23 cellular contexts compared by ENCODE assay signal in genomic region chr11:76657824-76658170, GRCh38. TPM values are rescaled to one million over a fixed set of nuclear protein-coding genes. Genes with fewer than 3 reads are reported as not detected.
A peak's percentile ranks its signal among the peaks of the same experiment; 100 is the strongest.
DNase-seq lines count a peak whose midpoint lies in the region; ATAC-seq, FAIRE-seq and TF ChIP-seq lines count a peak whose summit lies in the region.
"Had no signal": no experiment of that assay in that cellular context is flagged by ENCODE, and none has a peak within 500 bp of the region (broad histone marks: within the 10 kb centered on the region; RNA-seq: fewer than 3 reads in every experiment).

No MANE protein-coding gene starts in this region.

- H3K27ac ChIP-seq in left ventricle myocardium inferior (replicated peaks), result peak overlapping the region; percentile 88
- no peak overlapping the region for H3K27ac ChIP-seq in H1 (ENCODE audit: low read depth, low read length)
- H3K27ac ChIP-seq in RWPE1, result no peak overlapping the region
- H3K27ac ChIP-seq: A549, HL-60, KMS-11 had no signal

- H3K4me1 ChIP-seq in left ventricle myocardium inferior, result peaks cover 84% of the 10 kb centered on the region
- peaks cover 3 to 11% (median 6%) of the 10 kb centered on the region in 4 experiments for H3K4me1 ChIP-seq in H1 (replicated peaks in 1 of 4; ENCODE audit: control insufficient read depth in 3 of 4, insufficient read depth in 4 of 4, low read length in 3 of 4)
- H3K4me1 ChIP-seq: A549 had no signal

- H2BK5ac ChIP-seq in H1 (ENCODE audit: low read depth, low read length), result no peak overlapping the region

- no peak overlapping the region for H3K23ac ChIP-seq in H1 (ENCODE audit: insufficient read length)

- H3K36me3 Mint-ChIP-seq in activated CD8-positive, alpha-beta T cell treated with anti-CD3 and anti-CD28 coated beads for 36 hours (ENCODE audit: low read depth), result no peaks in the 10 kb centered on the region
- H3K36me3 Mint-ChIP-seq: CD4-positive, CD25-positive, alpha-beta regulatory T cell had no signal

- H3K36me3 ChIP-seq in left ventricle myocardium inferior (peaks cover 47% of the 10 kb centered on the region), H1 (ENCODE audit: control insufficient read depth in 2 of 4, insufficient read depth in 4 of 4, low read length in 3 of 4) (no peaks in the 10 kb centered on the region)

- H2AK5ac ChIP-seq in H1 (ENCODE audit: low read depth, low read length), result no peak overlapping the region

- H3K27ac Mint-ChIP-seq in activated CD8-positive, alpha-beta T cell treated with anti-CD3 and anti-CD28 coated beads for 36 hours, result no peak overlapping the region
- H3K27ac Mint-ChIP-seq: GM23338 had no signal

- TF ChIP-seq EP300 in H1 (IDR thresholded peaks at IDR 0.05; ENCODE audit: borderline replicate concordance in 1 of 2, low read depth in 2 of 2, low read length in 2 of 2), result no peak

- ATAC-seq in Right ventricle myocardium superior (ENCODE audit: poor library complexity) (no peak), sciatic nerve (no peak)
- ATAC-seq in activated CD8-positive, alpha-beta T cell treated with anti-CD3 and anti-CD28 coated beads for 36 hours, result no peak
- ATAC-seq: A549, Panc1 had no signal

- 0 out of 2 replicates have a peak overlapping the region, but pooled peaks have one; percentile 29 for H2BK15ac ChIP-seq in H1 (ENCODE audit: low read length)

- no peak overlapping the region for H3K56ac ChIP-seq in H1 (replicated peaks; ENCODE audit: insufficient read length, low read depth, low read length)

- H2AFZ ChIP-seq in H1 (ENCODE audit: low read length), result no peak overlapping the region

- CTCF ChIA-PET in H1 (lab: Charles Lee; ENCODE audit: partially characterized antibody), result interaction anchor here (1.0 to 2.0 kb wide), 4 partner anchors 15 to 95 kb away, joined by 3 to 9 read pairs (median 4); no protein-coding TSS in a partner anchor
- CTCF ChIA-PET in activated CD8-positive, alpha-beta T cell treated with anti-CD3 and anti-CD28 coated beads for 36 hours (lab: Charles Lee), result interaction anchor here (1.1 kb wide), 1 partner anchor 8 kb away, joined by 4 read pairs; no protein-coding TSS in a partner anchor
- CTCF ChIA-PET in RWPE1 (lab: Yijun Ruan, JAX), result no interaction called here

- no peak overlapping the region for H4K8ac ChIP-seq in H1 (ENCODE audit: extremely low read depth, insufficient read depth, low read length)

- H3K79me1 ChIP-seq in H1 (ENCODE audit: low read depth, low read length), result no peaks in the 10 kb centered on the region

- no peak overlapping the region for H4K5ac ChIP-seq in H1 (ENCODE audit: insufficient read length, low read depth, low read length)

- intact Hi-C loops in left ventricle myocardium inferior (cut with micrococcal nuclease), result no loop called here
- intact Hi-C loops in Right ventricle myocardium superior (cut with DNase I), result no loop called here
- intact Hi-C loops in sciatic nerve (cut with DNase I), result no loop called here
- intact Hi-C loops in activated CD8-positive, alpha-beta T cell treated with anti-CD3 and anti-CD28 coated beads for 36 hours (cut with micrococcal nuclease), result no loop called here

- no peak overlapping the region for H2BK12ac ChIP-seq in H1 (ENCODE audit: low read depth, low read length)

- H3K23me2 ChIP-seq in H1 (ENCODE audit: low read depth, low read length), result no peaks in the 10 kb centered on the region

- H4K20me1 ChIP-seq in H1 (replicated peaks in 1 of 2; ENCODE audit: control insufficient read depth in 1 of 2, insufficient read depth in 2 of 2, low read length in 2 of 2), result no peaks in the 10 kb centered on the region

- no peak for TF ChIP-seq RAD21 in H1 (IDR thresholded peaks at IDR 0.05 in 1 of 2, conservative IDR thresholded peaks at IDR 0.05 in 1 of 2; ENCODE audit: low read depth in 2 of 2, low read length in 2 of 2)

- no peak for FAIRE-seq in H1 (lab: Jason Lieb, UNC)
- FAIRE-seq: A549, GM12891 had no signal

- H3K4ac ChIP-seq in H1 (replicated peaks; ENCODE audit: insufficient read length, low read depth, low read length), result no peak overlapping the region

- no peak overlapping the region for H2BK120ac ChIP-seq in H1 (replicated peaks; ENCODE audit: low read depth, low read length)

- no peak overlapping the region for H3K14ac ChIP-seq in H1 (ENCODE audit: insufficient read length)

- no peak overlapping the region for H3K4me2 ChIP-seq in H1 (ENCODE audit: insufficient read depth in 1 of 2, low read depth in 2 of 2, low read length in 2 of 2)
- H3K4me2 ChIP-seq: A549, GM23338, KMS-11 had no signal

- no peak overlapping the region for H3K4me3 Mint-ChIP-seq in activated CD8-positive, alpha-beta T cell treated with anti-CD3 and anti-CD28 coated beads for 36 hours
- H3K4me3 Mint-ChIP-seq: GM23338 had no signal

- H3K9me3 ChIP-seq in left ventricle myocardium inferior (replicated peaks) (no peaks in the 10 kb centered on the region), H1 (ENCODE audit: insufficient read depth in 2 of 2, low read depth in 1 of 2, low read length in 1 of 2) (no peaks in the 10 kb centered on the region)
- H3K9me3 ChIP-seq: A549 had no signal

- H3K18ac ChIP-seq in H1 (ENCODE audit: extremely low read depth, low read length), result no peak overlapping the region

- no peak overlapping the region for H4K91ac ChIP-seq in H1 (replicated peaks; ENCODE audit: insufficient read length, low read length)

- peaks cover 2% of the 10 kb centered on the region for H3K27me3 Mint-ChIP-seq in activated CD8-positive, alpha-beta T cell treated with anti-CD3 and anti-CD28 coated beads for 36 hours
- H3K27me3 Mint-ChIP-seq: CD4-positive, CD25-positive, alpha-beta regulatory T cell had no signal

- H3K4me1 Mint-ChIP-seq in activated CD8-positive, alpha-beta T cell treated with anti-CD3 and anti-CD28 coated beads for 36 hours (ENCODE audit: low read depth), result no peaks in the 10 kb centered on the region

- no peak for TF ChIP-seq POLR2A in H1 (IDR thresholded peaks at IDR 0.05; ENCODE audit: control extremely low read depth in 1 of 2, low read depth in 2 of 2, low read length in 2 of 2)

- no peak overlapping the region for H3K9ac ChIP-seq in H1 (replicated peaks in 1 of 4; ENCODE audit: extremely low read depth in 1 of 4, low read depth in 3 of 4, low read length in 3 of 4)
- H3K9ac ChIP-seq: KMS-11 had no signal

- TF ChIP-seq CTCF in left ventricle myocardium inferior (IDR thresholded peaks at IDR 0.05; ENCODE audit: borderline replicate concordance) (no peak), H1 (IDR thresholded peaks at IDR 0.05; ENCODE audit: control extremely low read depth in 1 of 3, insufficient read depth in 1 of 3, low read depth in 1 of 3, low read length in 3 of 3) (no peak), RWPE1 (conservative IDR thresholded peaks at IDR 0.05; ENCODE audit: low read depth) (no peak)
- TF ChIP-seq CTCF in activated CD8-positive, alpha-beta T cell treated with anti-CD3 and anti-CD28 coated beads for 36 hours (IDR thresholded peaks at IDR 0.05), result no peak

- no peaks in the 10 kb centered on the region for H3K79me2 ChIP-seq in H1 (ENCODE audit: control insufficient read depth in 1 of 2, insufficient read depth in 2 of 2, low read length in 2 of 2)

- H3K27me3 ChIP-seq in left ventricle myocardium inferior (ENCODE audit: low read depth) (no peaks in the 10 kb centered on the region), H1 (replicated peaks in 1 of 4; ENCODE audit: control insufficient read depth in 3 of 4, extremely low read depth in 1 of 4, insufficient read depth in 3 of 4, low read length in 3 of 4) (no peaks in the 10 kb centered on the region; a peak in 1 of 7 replicates)

- DNase-seq in left ventricle myocardium inferior (no peak), Right ventricle myocardium superior (no peak), H1 (ENCODE audit: low read depth in 1 of 2, low spot score in 2 of 2) (no peak), sciatic nerve (ENCODE audit: low spot score) (peak; percentile 2), superior temporal gyrus (ENCODE audit: extremely low spot score) (no peak), RWPE1 (ENCODE audit: low spot score) (no peak), HT-29 (ENCODE audit: low spot score) (no peak)
- no peak for DNase-seq in activated CD8-positive, alpha-beta T cell treated with anti-CD3 and anti-CD28 coated beads for 36 hours
- DNase-seq: CD4-positive, CD25-positive, alpha-beta regulatory T cell; DMS79; MM.1S; NCI-H1105; NCI-H1930; NCI-H2171; NCI-H774; SIG-M5 had no signal

- H3K4me3 ChIP-seq in left ventricle myocardium inferior (no peak overlapping the region), H1 (ENCODE audit: extremely low read depth in 1 of 4, insufficient read depth in 2 of 4, low read depth in 3 of 4, low read length in 4 of 4) (no peak overlapping the region)
- H3K4me3 ChIP-seq: A549, GM23338 had no signal

- WGBS in H1 (ENCODE audit: extremely low coverage in 1 of 2, insufficient coverage in 1 of 2, insufficient read length in 1 of 2, insufficient replicate concordance in 2 of 2, low coverage in 1 of 2, low lambda C conversion rate in 2 of 2, missing lambda C conversion rate in 1 of 2), 2 experiments, result 89% methylated on average over 2 of the region's 2 CpGs; no CpG with 5 or more reads in 1 of the 2 experiments

- no peak overlapping the region for H2BK20ac ChIP-seq in H1 (ENCODE audit: low read length)

- H3K9me3 Mint-ChIP-seq in activated CD8-positive, alpha-beta T cell treated with anti-CD3 and anti-CD28 coated beads for 36 hours, result no peaks in the 10 kb centered on the region
- H3K9me3 Mint-ChIP-seq: CD4-positive, CD25-positive, alpha-beta regulatory T cell; GM23338 had no signal

- POLR2A ChIA-PET in H1 (lab: Charles Lee; ENCODE audit: partially characterized antibody), result no interaction called here
- POLR2A ChIA-PET in activated CD8-positive, alpha-beta T cell treated with anti-CD3 and anti-CD28 coated beads for 36 hours (lab: Charles Lee), result interaction anchor here (0.6 to 1.1 kb wide), 2 partner anchors 29 to 56 kb away, joined by 3 to 5 read pairs; no protein-coding TSS in a partner anchor
- POLR2A ChIA-PET in RWPE1 (lab: Yijun Ruan, JAX; ENCODE audit: low non-redundant PET), result no interaction called here

TF ChIP-seq in H1, 55 proteins besides CTCF, POLR2A, EP300 and RAD21 (continues in another document):
- no peak for TF ChIP-seq SP1 (IDR thresholded peaks at IDR 0.05; ENCODE audit: low read depth, low read length)
- TF ChIP-seq TCF12 (IDR thresholded peaks at IDR 0.05; ENCODE audit: low read depth, low read length), result no peak

RNA-seq across cellular contexts. Expression of gene LRRC32, which starts 12.8 kb away (rescaled TPM):
- total RNA-seq in left ventricle myocardium inferior, result 35.1 TPM
- 30.3 TPM for total RNA-seq in Right ventricle myocardium superior
- 0.44 and 0.99 TPM in 2 replicates for total RNA-seq in H1 (2021; fragmentation: NEBNext Ultra II Directional; extraction: Animal tissue kit (Norgen Biotek cat#: 25700))
- 1.9 and 2.0 TPM in 2 replicates for polyA plus RNA-seq in H1 (2011; rRNA removed)
- polyA plus RNA-seq in H1 (2011; cell fraction: cytosol; rRNA removed), result 1.0 TPM
- polyA plus RNA-seq in H1 (2011; cell fraction: nucleus; rRNA removed), result 0.88 TPM
- polyA plus RNA-seq in H1 (2012, experiment 1 of 2), result 1.0 to 3.3 TPM (median 1.7 TPM) in 4 replicates
- 1.0 TPM for polyA plus RNA-seq in H1 (2012, experiment 2 of 2)
- 1.1 TPM for polyA plus RNA-seq in H1 (2013, experiment 1 of 2)
- polyA plus RNA-seq in H1 (2013, experiment 2 of 2), result 1.2 TPM
- 0.95 and 1.2 TPM in 2 replicates for polyA minus RNA-seq in H1 (2011; rRNA and poly(A)+ RNA removed)
- polyA minus RNA-seq in H1 (2011; cell fraction: cytosol; rRNA and poly(A)+ RNA removed), result 1.2 TPM
- 0.50 TPM for polyA minus RNA-seq in H1 (2011; cell fraction: nucleus; rRNA and poly(A)+ RNA removed)
- total RNA-seq in sciatic nerve, result 192 TPM
- 10 to 100 TPM; 23.2 to 24.5 TPM for total RNA-seq in activated CD8-positive, alpha-beta T cell treated with anti-CD3 and anti-CD28 coated beads for 36 hours
- total RNA-seq in HT-29 (2014; rRNA removed; shearing (Covaris generic)), result 0.10 TPM in 1 of 2 replicates, not detected in the other
- total RNA-seq: G401 had no signal

Comparison
In these comparisons a context has a peak if more than half of its experiments do, and no peak if none do; other contexts are left out.
1. RNA of gene LRRC32, which starts 12.8 kb away (total RNA-seq): 192 TPM in sciatic nerve (single experiment), 35.1 TPM in left ventricle myocardium inferior (single experiment), 30.3 TPM in Right ventricle myocardium superior (single experiment) and 23.2 to 24.5 TPM in activated CD8-positive, alpha-beta T cell treated with anti-CD3 and anti-CD28 coated beads for 36 hours; 0.44 to 0.99 TPM in H1 and 0.10 TPM in HT-29; every median in the first group is over 10 times any median in the second.